ENCODE assay signal across 8 cellular contexts in the genomic region with DNA sequence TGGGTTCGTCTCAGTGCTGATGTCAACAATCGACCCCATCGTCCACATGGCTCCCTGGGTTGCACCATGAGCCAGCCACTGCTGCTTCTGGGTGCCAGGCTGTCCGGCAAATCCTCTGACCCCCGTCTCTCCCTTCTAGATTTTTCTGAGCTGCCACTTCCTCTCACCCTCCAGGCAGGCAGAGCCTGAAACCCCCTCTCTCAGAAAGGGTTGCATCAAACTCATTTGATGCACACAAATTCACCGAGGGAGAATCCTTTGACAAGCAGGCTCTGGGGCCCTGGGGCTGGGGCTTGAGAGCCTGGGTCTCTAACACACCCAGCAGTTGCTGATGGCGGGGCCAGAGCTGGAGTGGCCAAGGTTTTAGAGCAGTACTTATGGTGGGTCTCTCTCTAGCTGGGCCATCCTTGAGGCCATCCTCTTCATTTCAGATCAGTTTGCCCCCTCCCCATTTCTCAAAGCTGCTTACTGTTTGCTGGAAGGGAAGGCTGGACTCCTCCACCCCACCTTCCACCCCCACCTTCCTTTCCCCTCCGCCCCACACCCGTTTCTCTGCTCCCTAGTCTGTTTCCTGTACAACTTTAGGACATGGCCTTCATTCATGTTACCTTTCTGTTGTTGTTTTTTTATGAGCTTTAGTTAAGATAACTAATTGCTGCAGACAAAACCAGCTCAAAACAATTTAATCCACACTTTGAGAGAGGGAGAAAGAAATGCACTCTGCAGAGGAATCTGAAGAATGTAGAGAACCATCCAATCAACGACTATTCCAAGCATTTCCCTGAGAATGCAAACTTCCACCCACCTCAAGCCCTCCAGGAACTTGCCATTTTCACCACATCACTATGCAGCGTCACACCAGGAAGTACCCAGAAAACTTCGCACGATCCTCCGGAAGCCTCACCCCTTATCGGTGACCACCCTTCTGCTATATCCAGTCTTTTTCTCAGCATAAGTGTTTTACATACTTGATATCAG.
DNase-seq lines count a peak whose midpoint lies in the region; ATAC-seq and TF ChIP-seq lines count a peak whose summit lies in the region.

No MANE protein-coding gene starts in this region.

- H3K4me3 ChIP-seq in thymus (ENCODE audit: low read length): peak overlapping the region; percentile 19
- H3K4me3 ChIP-seq in tibial artery: no peak overlapping the region

- CTCF ChIA-PET in activated B cell treated with CpG ODN at 0.5 μM for 24 hours (lab: Charles Lee): interaction anchor here (0.7 kb wide), 1 partner anchor 11 kb away, joined by 3 read pairs; no protein-coding TSS in a partner anchor

- peaks cover 63% of the 10 kb centered on the region for H3K4me1 ChIP-seq in thymus (ENCODE audit: control insufficient read depth, insufficient read depth, low read length)
- H3K4me1 ChIP-seq in tibial artery: peaks cover 0 to 8% (median 4%) of the 10 kb centered on the region in 4 donors

- H3K9me3 ChIP-seq in thymus (ENCODE audit: control insufficient read depth) (no peaks in the 10 kb centered on the region), tibial artery (no peaks in the 10 kb centered on the region)

- H3K36me3 Mint-ChIP-seq in activated T-cell treated with anti-CD3 and anti-CD28 coated beads, Interleukin-2, amount 50 U/mL, for 4 hours (ENCODE audit: insufficient read depth): no peaks in the 10 kb centered on the region
- H3K36me3 Mint-ChIP-seq in activated B cell treated with CpG ODN at 0.5 μM for 24 hours (ENCODE audit: low read depth): no peaks in the 10 kb centered on the region

- ATAC-seq in activated T-cell treated with anti-CD3 and anti-CD28 coated beads, Interleukin-2, amount 50 U/mL, for 4 hours: no peak
- ATAC-seq in activated B cell treated with CpG ODN at 0.5 μM for 24 hours (ENCODE audit: low read depth): no peak
- no peak for ATAC-seq in GM21619 (IDR thresholded peaks at IDR 0.05; ENCODE audit: unreplicated experiment)

- peaks cover 5% of the 10 kb centered on the region for H3K36me3 ChIP-seq in thymus (ENCODE audit: control insufficient read depth, insufficient read depth)
- no peaks in the 10 kb centered on the region for H3K36me3 ChIP-seq in tibial artery

- H3K27me3 Mint-ChIP-seq in activated T-cell treated with anti-CD3 and anti-CD28 coated beads, Interleukin-2, amount 50 U/mL, for 4 hours (ENCODE audit: low read depth): no peaks in the 10 kb centered on the region
- no peaks in the 10 kb centered on the region for H3K27me3 Mint-ChIP-seq in activated B cell treated with CpG ODN at 0.5 μM for 24 hours

- H3K27ac ChIP-seq in thymus (ENCODE audit: low read depth): peak overlapping the region; percentile 99
- no peak overlapping the region for H3K27ac ChIP-seq in tibial artery

- H3K27me3 ChIP-seq in thymus (ENCODE audit: control insufficient read depth, insufficient read depth) (no peaks in the 10 kb centered on the region), tibial artery (no peaks in the 10 kb centered on the region)

- intact Hi-C loops in activated B cell treated with CpG ODN at 0.5 μM for 24 hours (cut with micrococcal nuclease) (loop anchor here (1.0 to 5.0 kb wide), 4 partner anchors 11 to 290 kb away; no protein-coding TSS in a partner anchor), tibial artery (cut with DNase I; ENCODE audit: low total_unique reads) (no loop called here)

- WGBS in thymus: 44% methylated on average over 15 of the region's 15 CpGs

- peak overlapping the region; percentile 64 for H3K4me3 Mint-ChIP-seq in activated T-cell treated with anti-CD3 and anti-CD28 coated beads, Interleukin-2, amount 50 U/mL, for 4 hours
- H3K4me3 Mint-ChIP-seq in activated B cell treated with CpG ODN at 0.5 μM for 24 hours: peak overlapping the region; percentile 68

- TF ChIP-seq CTCF in activated B cell treated with CpG ODN at 0.5 μM for 24 hours (IDR thresholded peaks at IDR 0.05) (no peak), tibial artery (IDR thresholded peaks at IDR 0.05) (no peak)

- no peak for DNase-seq in activated T-cell treated with anti-CD3 and anti-CD28 coated beads, Interleukin-2, amount 50 U/mL, for 4 hours
- no peak for DNase-seq in activated T-cell treated with anti-CD3 and anti-CD28 coated beads, Interleukin-2, amount 50 U/mL, for 1 hour
- DNase-seq in activated B cell treated with CpG ODN at 0.5 μM for 24 hours: no peak
- DNase-seq in iPS DF 4.7 (ENCODE audit: extremely low read depth, low spot score): peak; percentile 71
- DNase-seq in tibial artery: no peak
- no peak for DNase-seq in superior temporal gyrus (ENCODE audit: extremely low spot score)

- peak overlapping the region; percentile 82 for H3K27ac Mint-ChIP-seq in activated B cell treated with CpG ODN at 0.5 μM for 24 hours

- no peaks in the 10 kb centered on the region for H3K9me3 Mint-ChIP-seq in activated T-cell treated with anti-CD3 and anti-CD28 coated beads, Interleukin-2, amount 50 U/mL, for 4 hours
- H3K9me3 Mint-ChIP-seq in activated B cell treated with CpG ODN at 0.5 μM for 24 hours: no peaks in the 10 kb centered on the region

- peaks cover 74% of the 10 kb centered on the region for H3K4me1 Mint-ChIP-seq in activated T-cell treated with anti-CD3 and anti-CD28 coated beads, Interleukin-2, amount 50 U/mL, for 4 hours (ENCODE audit: low read depth)
- H3K4me1 Mint-ChIP-seq in activated B cell treated with CpG ODN at 0.5 μM for 24 hours: peaks cover 71% of the 10 kb centered on the region

- POLR2A ChIA-PET in activated B cell treated with CpG ODN at 0.5 μM for 24 hours (lab: Charles Lee): interaction anchor here (1.0 to 4.4 kb wide), 10 partner anchors 9 to 69 kb away, joined by 3 to 64 read pairs (median 13); partner anchors contain the start of gene ARL4C
